Comparison of ENCODE assay signal across 28 cellular contexts in the genomic region with DNA sequence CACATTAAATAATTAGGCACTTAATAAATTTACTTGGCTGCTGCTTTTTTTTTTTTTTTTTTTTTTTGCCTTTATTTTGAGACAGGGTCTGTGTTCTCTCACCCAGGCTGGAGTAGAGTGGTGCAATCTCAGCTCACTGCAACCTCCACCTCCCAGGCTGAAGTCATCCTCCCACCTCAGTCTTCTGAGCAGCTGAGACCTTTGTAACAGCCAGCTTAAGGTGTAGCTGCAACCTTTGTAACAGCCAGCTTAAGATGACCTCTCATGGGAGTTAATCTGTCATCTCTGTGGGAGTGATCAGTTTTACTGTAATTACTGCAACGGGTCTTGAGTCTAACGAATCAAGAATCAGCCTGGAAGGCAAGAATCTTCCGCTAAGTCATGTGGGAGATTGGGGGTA.
"Had no signal": no experiment of that assay in that cellular context is flagged by ENCODE, and none has a peak within 500 bp of the region (broad histone marks: within the 10 kb centered on the region; RNA-seq: fewer than 3 reads in every experiment).

No MANE protein-coding gene starts in this region.

- DNase-seq: dermis blood vessel endothelial cell; effector memory CD4-positive, alpha-beta T cell; foreskin keratinocyte; heart left ventricle; hippocampal formation; midbrain; naive thymus-derived CD8-positive, alpha-beta T cell; nephron progenitor cell; occipital lobe; ovary; posterior cingulate gyrus; psoas muscle; right cardiac atrium; sigmoid colon; spleen; stimulated activated CD4-positive, alpha-beta T cell treated with anti-CD3 and anti-CD28 coated beads, Interleukin-4, amount 100 ng/mL, for 4 hours; upper lobe of right lung; uterus had no signal

- ATAC-seq: foreskin keratinocyte; gastroesophageal sphincter; heart left ventricle; left lobe of liver; naive thymus-derived CD8-positive, alpha-beta T cell; psoas muscle; right cardiac atrium; stimulated activated memory B cell treated with anti-CD40 and anti-IgM and Interleukin-4, amounts not matched to agents 10 μg/mL and 1 μg/mL and 100 μg/mL, for 72 hours; upper lobe of right lung had no signal

- H3K36me3 ChIP-seq: esophagus muscularis mucosa, gastroesophageal sphincter, heart left ventricle, ovary, sigmoid colon, spleen, thoracic aorta, tibial nerve, upper lobe of right lung, uterus had no signal

- H3K27ac ChIP-seq: coronary artery, esophagus muscularis mucosa, foreskin keratinocyte, gastroesophageal sphincter, heart left ventricle, ovary, psoas muscle, sigmoid colon, spleen, thoracic aorta, tibial nerve, upper lobe of right lung, uterus had no signal

- H3K4me3 ChIP-seq: coronary artery, esophagus muscularis mucosa, gastroesophageal sphincter, heart left ventricle, lung, ovary, psoas muscle, sigmoid colon, spleen, thoracic aorta, tibial nerve, upper lobe of right lung, uterus had no signal

- H3K9me3 ChIP-seq: esophagus muscularis mucosa, gastroesophageal sphincter, heart left ventricle, ovary, psoas muscle, sigmoid colon, spleen, thoracic aorta, tibial nerve, upper lobe of right lung, uterus had no signal

- H3K4me1 ChIP-seq: esophagus muscularis mucosa, foreskin keratinocyte, gastroesophageal sphincter, heart left ventricle, psoas muscle, sigmoid colon, spleen, tibial nerve, upper lobe of right lung, uterus had no signal

- H3K27me3 ChIP-seq: esophagus muscularis mucosa, foreskin keratinocyte, gastroesophageal sphincter, heart left ventricle, ovary, sigmoid colon, spleen, tibial nerve, upper lobe of right lung, uterus had no signal

- FAIRE-seq: endothelial cell of umbilical vein, islet of Langerhans had no signal
